ENCODE assay signal across 19 cellular contexts in genomic region chr3:106034313-106034712, GRCh38.
DNase-seq lines count a peak whose midpoint lies in the region; ATAC-seq, FAIRE-seq and TF ChIP-seq lines count a peak whose summit lies in the region.
"Had no signal": no experiment of that assay in that cellular context is flagged by ENCODE, and none has a peak within 500 bp of the region (broad histone marks: within the 10 kb centered on the region; RNA-seq: fewer than 3 reads in every experiment).

No MANE protein-coding gene starts in this region.

- DNase-seq in HT-29 (ENCODE audit: low spot score) (peak; percentile 63), RCC 7860 (ENCODE audit: low spot score) (no peak), kidney tubule cell (ENCODE audit: low spot score) (peak; percentile 33), NCI-H2081 (lab: John Stamatoyannopoulos, UW) (no peak), GM23338 (ENCODE audit: low spot score) (no peak)
- no peak for DNase-seq in effector memory CD8-positive, alpha-beta T cell
- DNase-seq: ACHN; Caco-2; CD4-positive, alpha-beta memory T cell; DND-41; H9; HFFc6; KBM-7; NCI-H1105 treated with DMSO at 0.1 percent for 48 hours; NCI-H2081 treated with DMSO at 0.1 percent for 48 hours; SJCRH30 had no signal

- H4K20me1 ChIP-seq in GM23338 (replicated peaks; ENCODE audit: insufficient read depth) = no peaks in the 10 kb centered on the region
- H4K20me1 ChIP-seq: BLaER1 treated with 17β-estradiol and CSF1 and Interleukin-3, amounts not matched to agents 10 nM and 100 nM had no signal

- peak; percentile 12 for FAIRE-seq in RCC 7860 (lab: Jason Lieb, UNC)
- FAIRE-seq: GM12878 had no signal

- no peaks in the 10 kb centered on the region for H3F3A ChIP-seq in GM23338 (replicated peaks; ENCODE audit: low read depth)

- H3K4me3 Mint-ChIP-seq in effector memory CD8-positive, alpha-beta T cell = no peak overlapping the region
- H3K4me3 Mint-ChIP-seq in GM23338 = no peak overlapping the region
- H3K4me3 Mint-ChIP-seq: CD4-positive, alpha-beta memory T cell; H9; HFFc6 had no signal

- H3K36me3 ChIP-seq in GM23338 (ENCODE audit: insufficient read depth) = no peaks in the 10 kb centered on the region
- H3K36me3 ChIP-seq: BLaER1 treated with 17β-estradiol and CSF1 and Interleukin-3, amounts not matched to agents 10 nM and 100 nM; SJCRH30 had no signal

- ATAC-seq in effector memory CD8-positive, alpha-beta T cell (replicated peaks) = no peak
- ATAC-seq in GM18519 (IDR thresholded peaks at IDR 0.05; ENCODE audit: low FRiP score, unreplicated experiment) (no peak), GM23338 (no peak)
- ATAC-seq: GM12878 had no signal

- peak overlapping the region; percentile 24 to 61 for H3K27ac Mint-ChIP-seq in effector memory CD8-positive, alpha-beta T cell
- H3K27ac Mint-ChIP-seq in GM23338 = no peak overlapping the region
- H3K27ac Mint-ChIP-seq: CD4-positive, alpha-beta memory T cell; H9; HFFc6 had no signal

- no peaks in the 10 kb centered on the region for H3K79me2 ChIP-seq in GM23338 (replicated peaks; ENCODE audit: insufficient read depth)

- H3K36me3 Mint-ChIP-seq in effector memory CD8-positive, alpha-beta T cell (ENCODE audit: insufficient read depth) = no peaks in the 10 kb centered on the region
- H3K36me3 Mint-ChIP-seq in GM23338 (ENCODE audit: low read depth) = no peaks in the 10 kb centered on the region; the same call in 2 of the 3 replicates
- H3K36me3 Mint-ChIP-seq: CD4-positive, alpha-beta memory T cell had no signal

- peaks cover 6 to 13% of the 10 kb centered on the region in 2 donors for H3K4me1 Mint-ChIP-seq in effector memory CD8-positive, alpha-beta T cell (ENCODE audit: low read depth in 2 of 2)
- no peaks in the 10 kb centered on the region for H3K4me1 Mint-ChIP-seq in GM23338
- H3K4me1 Mint-ChIP-seq: H9 had no signal

- H3K27me3 Mint-ChIP-seq in effector memory CD8-positive, alpha-beta T cell = no peaks in the 10 kb centered on the region
- H3K27me3 Mint-ChIP-seq in GM23338 (ENCODE audit: insufficient read depth, low read depth, poor library complexity) = peaks cover 3% of the 10 kb centered on the region
- H3K27me3 Mint-ChIP-seq: CD4-positive, alpha-beta memory T cell had no signal

- H3K9me2 ChIP-seq in GM23338 (ENCODE audit: insufficient read depth) = no peaks in the 10 kb centered on the region

- no peak for TF ChIP-seq CTCF in GM23338 (conservative IDR thresholded peaks at IDR 0.05; ENCODE audit: low read depth in 2 of 2)

- no peak overlapping the region for H3K4me2 ChIP-seq in GM23338
- H3K4me2 ChIP-seq: BLaER1 treated with 17β-estradiol and CSF1 and Interleukin-3, amounts not matched to agents 10 nM and 100 nM had no signal

- H3K27me3 ChIP-seq in GM23338 (ENCODE audit: insufficient read depth) = no peaks in the 10 kb centered on the region
- H3K27me3 ChIP-seq: BLaER1 treated with 17β-estradiol and CSF1 and Interleukin-3, amounts not matched to agents 10 nM and 100 nM; SJCRH30 had no signal

- no peak overlapping the region for H3K27ac ChIP-seq in GM23338 (ENCODE audit: low read depth)
- H3K27ac ChIP-seq: BLaER1 treated with 17β-estradiol and CSF1 and Interleukin-3, amounts not matched to agents 10 nM and 100 nM; SJCRH30 had no signal

- H3K4me1 ChIP-seq in GM23338 (ENCODE audit: insufficient read depth) = no peaks in the 10 kb centered on the region
- H3K4me1 ChIP-seq: BLaER1 treated with 17β-estradiol and CSF1 and Interleukin-3, amounts not matched to agents 10 nM and 100 nM; Caco-2 had no signal

- H3K4me3 ChIP-seq in GM23338 = no peak overlapping the region
- H3K4me3 ChIP-seq: BLaER1 treated with 17β-estradiol and CSF1 and Interleukin-3, amounts not matched to agents 10 nM and 100 nM; GM12878; SJCRH30 had no signal

- H2AFZ ChIP-seq in GM23338 = no peak overlapping the region

- no peaks in the 10 kb centered on the region for H3K9me3 Mint-ChIP-seq in effector memory CD8-positive, alpha-beta T cell
- H3K9me3 Mint-ChIP-seq in GM23338 = no peaks in the 10 kb centered on the region
- H3K9me3 Mint-ChIP-seq: H9, HFFc6 had no signal

TF ChIP-seq in GM23338, 12 proteins besides CTCF, POLR2A, EP300 and RAD21 (continues in another document):
- TF ChIP-seq POLR2AphosphoS5 (IDR thresholded peaks at IDR 0.05; ENCODE audit: low read depth) (no peak), REST (IDR thresholded peaks at IDR 0.05; ENCODE audit: unreplicated experiment) (no peak), CREB1 (CRISPR knock-in tag; IDR thresholded peaks at IDR 0.05; ENCODE audit: low read depth) (no peak), JUNB (IDR thresholded peaks at IDR 0.05; ENCODE audit: unreplicated experiment) (no peak), ETS1 (IDR thresholded peaks at IDR 0.05) (no peak), EZH2 (IDR thresholded peaks at IDR 0.05; ENCODE audit: low read depth, unreplicated experiment) (no peak), NANOG (IDR thresholded peaks at IDR 0.05; ENCODE audit: borderline replicate concordance) (no peak)

Comparison
In these comparisons a context has a peak if more than half of its experiments do, and no peak if none do; other contexts are left out.
1. DNase-seq: peak in HT-29 (single experiment) and kidney tubule cell (single experiment); none in RCC 7860 (single experiment), effector memory CD8-positive, alpha-beta T cell (0 of 3), NCI-H2081 (0 of 2) and GM23338 (single experiment).